Comparison of ENCODE assay signal across 38 cellular contexts in genomic region chr12:93169536-93169935, GRCh38.
"Had no signal": no experiment of that assay in that cellular context is flagged by ENCODE, and none has a peak within 500 bp of the region (broad histone marks: within the 10 kb centered on the region; RNA-seq: fewer than 3 reads in every experiment).

No MANE protein-coding gene starts in this region.

- H3K9me3 ChIP-seq: ascending aorta had no signal

- H3K27me3 ChIP-seq: ascending aorta, cardiac muscle cell had no signal

- H3K36me3 Mint-ChIP-seq: activated CD8-positive, alpha-beta memory T cell treated with anti-CD3 and anti-CD28 coated beads, Interleukin-2, amount 10 ng/mL, durations not matched to agents 7 days and 5 days; activated naive CD4-positive, alpha-beta T cell treated with anti-CD3 and anti-CD28 coated beads, Interleukin-2, amount 10 ng/mL, durations not matched to agents 7 days and 5 days; activated naive CD4-positive, alpha-beta T cell treated with anti-CD3 and anti-CD28 coated beads, Interleukin-2, amount 50 U/mL, for 24 hours; activated naive CD8-positive, alpha-beta T cell; activated naive CD8-positive, alpha-beta T cell treated with anti-CD3 and anti-CD28 coated beads, Interleukin-2, amount 10 ng/mL, durations not matched to agents 7 days and 5 days; brain had no signal

- DNase-seq: activated CD4-positive, alpha-beta memory T cell treated with anti-CD3 and anti-CD28 coated beads, Interleukin-2, amount 10 ng/mL, durations not matched to agents 7 days and 5 days; activated CD4-positive, alpha-beta T cell treated with anti-CD3 and anti-CD28 coated beads for 1 hour; activated CD4-positive, alpha-beta T cell treated with anti-CD3 and anti-CD28 coated beads for 36 hours; activated CD4-positive, alpha-beta T cell treated with anti-CD3 and anti-CD28 coated beads for 48 hours; activated CD4-positive, alpha-beta T cell treated with anti-CD3 and anti-CD28 coated beads, Interleukin-2, amount 10 ng/mL, durations not matched to agents 7 days and 5 days; activated CD4-positive, alpha-beta T cell treated with anti-CD3 and anti-CD28 coated beads, Interleukin-2, amount 50 U/mL, for 48 hours; activated CD4-positive, CD25-positive, alpha-beta regulatory T cell; activated CD8-positive, alpha-beta memory T cell treated with anti-CD3 and anti-CD28 coated beads for 24 hours; activated CD8-positive, alpha-beta memory T cell treated with anti-CD3 and anti-CD28 coated beads, Interleukin-2, amount 10 ng/mL, durations not matched to agents 7 days and 5 days; activated CD8-positive, alpha-beta memory T cell treated with anti-CD3 and anti-CD28 coated beads, Interleukin-2, amount 50 U/mL, for 48 hours; activated CD8-positive, alpha-beta T cell treated with anti-CD3 and anti-CD28 coated beads, Interleukin-2, amount 10 ng/mL, durations not matched to agents 7 days and 5 days; activated effector memory CD4-positive, alpha-beta T cell treated with Interleukin-2 at 50 U/mL for 16 hours; activated gamma-delta T cell; activated naive CD4-positive, alpha-beta T cell treated with anti-CD3 and anti-CD28 coated beads, Interleukin-2, amount 10 ng/mL, durations not matched to agents 7 days and 5 days; activated naive CD4-positive, alpha-beta T cell treated with Interleukin-2 at 50 U/mL for 16 hours; activated naive CD8-positive, alpha-beta T cell treated with anti-CD3 and anti-CD28 coated beads, Interleukin-2, amount 10 ng/mL, durations not matched to agents 7 days and 5 days; activated naive CD8-positive, alpha-beta T cell treated with anti-CD3 and anti-CD28 coated beads, Interleukin-2, amount 50 U/mL, for 24 hours; activated T-cell treated with anti-CD3 and anti-CD28 coated beads, Interleukin-2, amount 50 U/mL, for 24 hours; activated T-cell treated with anti-CD3 and anti-CD28 coated beads, Interleukin-2, amount 50 U/mL, for 48 hours; amygdala; anterior cingulate cortex; caudate nucleus; cerebellar nuclear complex; T-helper 1 cell; T-helper 2 cell; T-helper 9 cell had no signal

- H3K4me1 Mint-ChIP-seq: activated naive CD4-positive, alpha-beta T cell treated with anti-CD3 and anti-CD28 coated beads, Interleukin-2, amount 10 ng/mL, durations not matched to agents 7 days and 5 days; activated naive CD8-positive, alpha-beta T cell treated with anti-CD3 and anti-CD28 coated beads, Interleukin-2, amount 10 ng/mL, durations not matched to agents 7 days and 5 days had no signal

- ATAC-seq: activated CD4-positive, alpha-beta T cell treated with anti-CD3 and anti-CD28 coated beads for 36 hours; activated CD4-positive, CD25-positive, alpha-beta regulatory T cell treated with anti-CD3 and anti-CD28 coated beads, Interleukin-2, amount 50 U/mL, for 24 hours; activated CD8-positive, alpha-beta memory T cell treated with anti-CD3 and anti-CD28 coated beads, Interleukin-2, amount 10 ng/mL, durations not matched to agents 7 days and 5 days; activated CD8-positive, alpha-beta T cell treated with anti-CD3 and anti-CD28 coated beads, Interleukin-2, amount 10 ng/mL, durations not matched to agents 7 days and 5 days; activated naive CD8-positive, alpha-beta T cell treated with anti-CD3 and anti-CD28 coated beads, Interleukin-2, amount 50 U/mL, for 24 hours had no signal

- H3K27me3 Mint-ChIP-seq: activated CD4-positive, alpha-beta T cell treated with anti-CD3 and anti-CD28 coated beads, Interleukin-2, amount 10 ng/mL, durations not matched to agents 7 days and 5 days; activated naive CD4-positive, alpha-beta T cell treated with anti-CD3 and anti-CD28 coated beads, Interleukin-2, amount 50 U/mL, for 24 hours; activated naive CD8-positive, alpha-beta T cell treated with anti-CD3 and anti-CD28 coated beads, Interleukin-2, amount 10 ng/mL, durations not matched to agents 7 days and 5 days had no signal

- H3K27ac ChIP-seq: ascending aorta, cardiac muscle cell had no signal

- H3K4me3 Mint-ChIP-seq: activated CD4-positive, alpha-beta memory T cell treated with anti-CD3 and anti-CD28 coated beads, Interleukin-2, amount 10 ng/mL, durations not matched to agents 7 days and 5 days; activated CD4-positive, alpha-beta T cell treated with anti-CD3 and anti-CD28 coated beads for 36 hours; activated CD4-positive, alpha-beta T cell treated with anti-CD3 and anti-CD28 coated beads, Interleukin-2, amount 10 ng/mL, durations not matched to agents 7 days and 5 days; activated CD8-positive, alpha-beta memory T cell treated with anti-CD3 and anti-CD28 coated beads, Interleukin-2, amount 10 ng/mL, durations not matched to agents 7 days and 5 days; activated CD8-positive, alpha-beta T cell treated with anti-CD3 and anti-CD28 coated beads, Interleukin-2, amount 10 ng/mL, durations not matched to agents 7 days and 5 days; activated naive CD4-positive, alpha-beta T cell treated with anti-CD3 and anti-CD28 coated beads, Interleukin-2, amount 10 ng/mL, durations not matched to agents 7 days and 5 days; activated naive CD4-positive, alpha-beta T cell treated with anti-CD3 and anti-CD28 coated beads, Interleukin-2, amount 50 U/mL, for 24 hours; activated naive CD8-positive, alpha-beta T cell; activated naive CD8-positive, alpha-beta T cell treated with anti-CD3 and anti-CD28 coated beads, Interleukin-2, amount 10 ng/mL, durations not matched to agents 7 days and 5 days; activated naive CD8-positive, alpha-beta T cell treated with anti-CD3 and anti-CD28 coated beads, Interleukin-2, amount 50 U/mL, for 24 hours; activated T-cell treated with anti-CD3 and anti-CD28 coated beads, Interleukin-2, amount 50 U/mL, for 24 hours; brain; central memory CD8-positive, alpha-beta T cell; T-helper 1 cell treated with Interleukin-12 subunit alpha and Interleukin-12 subunit beta and Interleukin-4 antibody, amounts not matched to agents 30 μg/mL and 1 μg/mL, for 36 hours; T-helper 2 cell treated with Interferon-gamma antibody and Interleukin-4, amounts not matched to agents 5 μg/mL and 100 μg/mL, for 36 hours had no signal

- H3K27ac Mint-ChIP-seq: activated CD4-positive, alpha-beta memory T cell treated with anti-CD3 and anti-CD28 coated beads, Interleukin-2, amount 10 ng/mL, durations not matched to agents 7 days and 5 days; activated CD4-positive, alpha-beta T cell treated with anti-CD3 and anti-CD28 coated beads for 36 hours; activated CD4-positive, alpha-beta T cell treated with anti-CD3 and anti-CD28 coated beads, Interleukin-2, amount 10 ng/mL, durations not matched to agents 7 days and 5 days; activated CD8-positive, alpha-beta memory T cell treated with anti-CD3 and anti-CD28 coated beads, Interleukin-2, amount 10 ng/mL, durations not matched to agents 7 days and 5 days; activated CD8-positive, alpha-beta T cell treated with anti-CD3 and anti-CD28 coated beads, Interleukin-2, amount 10 ng/mL, durations not matched to agents 7 days and 5 days; activated naive CD4-positive, alpha-beta T cell treated with anti-CD3 and anti-CD28 coated beads, Interleukin-2, amount 10 ng/mL, durations not matched to agents 7 days and 5 days; activated naive CD4-positive, alpha-beta T cell treated with anti-CD3 and anti-CD28 coated beads, Interleukin-2, amount 50 U/mL, for 24 hours; activated naive CD8-positive, alpha-beta T cell; activated naive CD8-positive, alpha-beta T cell treated with anti-CD3 and anti-CD28 coated beads, Interleukin-2, amount 10 ng/mL, durations not matched to agents 7 days and 5 days; activated naive CD8-positive, alpha-beta T cell treated with anti-CD3 and anti-CD28 coated beads, Interleukin-2, amount 50 U/mL, for 24 hours; activated T-cell treated with anti-CD3 and anti-CD28 coated beads, Interleukin-2, amount 50 U/mL, for 24 hours; activated T-helper 2 cell treated with anti-CD3 and anti-CD28 coated beads, Interferon-gamma antibody, Interleukin-2, Interleukin-4, amounts not matched to agents 10 μg/mL and 5 μg/mL and 100 μg/mL, durations not matched to agents 14 hours and 24 hours and 36 hours; brain; T-helper 1 cell treated with Interleukin-12 subunit alpha and Interleukin-12 subunit beta and Interleukin-4 antibody, amounts not matched to agents 30 μg/mL and 1 μg/mL, for 36 hours; T-helper 2 cell treated with Interferon-gamma antibody and Interleukin-4, amounts not matched to agents 5 μg/mL and 100 μg/mL, for 36 hours had no signal

- H3K4me3 ChIP-seq: ascending aorta, cardiac muscle cell had no signal

- FAIRE-seq: bronchial epithelial cell, TTC549 had no signal

- H3K4me1 ChIP-seq: ascending aorta had no signal

- H3K9me3 Mint-ChIP-seq: activated CD4-positive, alpha-beta memory T cell treated with anti-CD3 and anti-CD28 coated beads, Interleukin-2, amount 10 ng/mL, durations not matched to agents 7 days and 5 days; activated CD4-positive, alpha-beta T cell treated with anti-CD3 and anti-CD28 coated beads, Interleukin-2, amount 10 ng/mL, durations not matched to agents 7 days and 5 days; activated naive CD4-positive, alpha-beta T cell treated with anti-CD3 and anti-CD28 coated beads, Interleukin-2, amount 10 ng/mL, durations not matched to agents 7 days and 5 days; activated naive CD4-positive, alpha-beta T cell treated with anti-CD3 and anti-CD28 coated beads, Interleukin-2, amount 50 U/mL, for 24 hours; activated naive CD8-positive, alpha-beta T cell treated with anti-CD3 and anti-CD28 coated beads, Interleukin-2, amount 10 ng/mL, durations not matched to agents 7 days and 5 days; activated naive CD8-positive, alpha-beta T cell treated with anti-CD3 and anti-CD28 coated beads, Interleukin-2, amount 50 U/mL, for 24 hours; activated T-cell treated with anti-CD3 and anti-CD28 coated beads, Interleukin-2, amount 50 U/mL, for 24 hours; activated T-helper 2 cell treated with anti-CD3 and anti-CD28 coated beads, Interferon-gamma antibody, Interleukin-2, Interleukin-4, amounts not matched to agents 10 μg/mL and 5 μg/mL and 100 μg/mL, durations not matched to agents 14 hours and 24 hours and 36 hours; brain; central memory CD8-positive, alpha-beta T cell; T-helper 1 cell treated with Interleukin-12 subunit alpha and Interleukin-12 subunit beta and Interleukin-4 antibody, amounts not matched to agents 30 μg/mL and 1 μg/mL, for 36 hours; T-helper 2 cell treated with Interferon-gamma antibody and Interleukin-4, amounts not matched to agents 5 μg/mL and 100 μg/mL, for 36 hours had no signal

- H3K36me3 ChIP-seq: ascending aorta, cardiac muscle cell had no signal
